In genomic region chr7:30476401-30477145, GRCh38 we compare ENCODE assay signal across 8 cellular contexts. TPM values are rescaled to one million over a fixed set of nuclear protein-coding genes. Genes with fewer than 3 reads are reported as not detected.
DNase-seq lines count a peak whose midpoint lies in the region; ATAC-seq and TF ChIP-seq lines count a peak whose summit lies in the region.

No MANE protein-coding gene starts in this region.

- H3K4me3 Mint-ChIP-seq in activated CD8-positive, alpha-beta T cell treated with anti-CD3 and anti-CD28 coated beads for 36 hours = peak overlapping the region; percentile 34
- H3K4me3 Mint-ChIP-seq in naive B cell = peak overlapping the region in 7 of 8 donors; percentile 46 to 98 (median 93)

- POLR2A ChIA-PET in activated CD8-positive, alpha-beta T cell treated with anti-CD3 and anti-CD28 coated beads for 36 hours (lab: Charles Lee) = interaction anchor here (1.0 to 1.2 kb wide), 2 partner anchors 9 to 11 kb away, joined by 4 to 5 read pairs; no protein-coding TSS in a partner anchor

- H3K36me3 Mint-ChIP-seq in activated CD8-positive, alpha-beta T cell treated with anti-CD3 and anti-CD28 coated beads for 36 hours (ENCODE audit: low read depth) = peaks cover 12% of the 10 kb centered on the region
- H3K36me3 Mint-ChIP-seq in naive B cell = peaks cover 0 to 8% of the 10 kb centered on the region in 2 donors

- CTCF ChIA-PET in activated CD8-positive, alpha-beta T cell treated with anti-CD3 and anti-CD28 coated beads for 36 hours (lab: Charles Lee) = interaction anchor here (1.1 to 1.8 kb wide), 2 partner anchors 146 to 201 kb away, joined by 3 to 4 read pairs; no protein-coding TSS in a partner anchor

- peaks cover 73% of the 10 kb centered on the region for H3K4me1 Mint-ChIP-seq in activated CD8-positive, alpha-beta T cell treated with anti-CD3 and anti-CD28 coated beads for 36 hours (ENCODE audit: low read depth)
- H3K4me1 Mint-ChIP-seq in naive B cell = peaks cover 57 to 82% (median 57%) of the 10 kb centered on the region in 3 donors

- no peaks in the 10 kb centered on the region for H3K9me3 ChIP-seq in tibial artery

- no peaks in the 10 kb centered on the region for H3K9me3 Mint-ChIP-seq in activated CD8-positive, alpha-beta T cell treated with anti-CD3 and anti-CD28 coated beads for 36 hours
- peaks cover 0 to 3% (median 0%) of the 10 kb centered on the region in 7 donors for H3K9me3 Mint-ChIP-seq in naive B cell

- no peak overlapping the region for H3K4me3 ChIP-seq in LNCaP clone FGC (ENCODE audit: low read depth, low read length)
- H3K4me3 ChIP-seq in tibial artery = no peak overlapping the region

- H3K4me1 ChIP-seq in tibial artery = peaks cover 0 to 72% (median 37%) of the 10 kb centered on the region in 4 donors

- peak overlapping the region; percentile 53 for H3K27ac Mint-ChIP-seq in activated CD8-positive, alpha-beta T cell treated with anti-CD3 and anti-CD28 coated beads for 36 hours
- peak overlapping the region in 1 of 6 donors; percentile 40 for H3K27ac Mint-ChIP-seq in naive B cell

- H3K36me3 ChIP-seq in tibial artery = no peaks in the 10 kb centered on the region

- H3K27me3 ChIP-seq in tibial artery = no peaks in the 10 kb centered on the region

- peak overlapping the region in 1 of 2 donors; percentile 8 for H3K27ac ChIP-seq in tibial artery

- intact Hi-C loops in activated CD8-positive, alpha-beta T cell treated with anti-CD3 and anti-CD28 coated beads for 36 hours (cut with micrococcal nuclease) = loop anchor here (10.0 kb wide), 1 partner anchor 192 kb away; the partner anchor contains the start of gene ZNRF2
- intact Hi-C loops in tibial artery (cut with DNase I; ENCODE audit: low total_unique reads) = no loop called here

- no peak for ATAC-seq in activated CD8-positive, alpha-beta T cell treated with anti-CD3 and anti-CD28 coated beads for 36 hours
- ATAC-seq in naive B cell (ENCODE audit: low read depth in 2 of 2) = no peak

- TF ChIP-seq CTCF in LNCaP clone FGC (IDR thresholded peaks at IDR 0.05; ENCODE audit: control insufficient read depth, extremely low read depth, insufficient read depth) (peak; percentile 41), tibial artery (IDR thresholded peaks at IDR 0.05) (no peak)
- no peak for TF ChIP-seq CTCF in activated CD8-positive, alpha-beta T cell treated with anti-CD3 and anti-CD28 coated beads for 36 hours (IDR thresholded peaks at IDR 0.05)

- DNase-seq in COLO668 (lab: John Stamatoyannopoulos, UW; ENCODE audit: unreplicated experiment) (peak; percentile 86), LNCaP clone FGC (ENCODE audit: low read depth) (peak; percentile 85), naive B cell (no peak), anterior cingulate cortex (lab: John Stamatoyannopoulos, UW) (no peak), tibial artery (no peak), GM19240 (ENCODE audit: insufficient read length, low spot score) (no peak), A172 (ENCODE audit: low spot score) (no peak)
- no peak for DNase-seq in activated CD8-positive, alpha-beta T cell treated with anti-CD3 and anti-CD28 coated beads for 36 hours

- H3K27me3 Mint-ChIP-seq in activated CD8-positive, alpha-beta T cell treated with anti-CD3 and anti-CD28 coated beads for 36 hours = no peaks in the 10 kb centered on the region
- no peaks in the 10 kb centered on the region for H3K27me3 Mint-ChIP-seq in naive B cell

RNA-seq across cellular contexts. Expression of gene NOD1, which starts 2.0 kb away (rescaled TPM):
- 10 to 100 TPM; 11.5 to 12.5 TPM for total RNA-seq in activated CD8-positive, alpha-beta T cell treated with anti-CD3 and anti-CD28 coated beads for 36 hours
- polyA plus RNA-seq in naive B cell (ENCODE audit: low read depth in 6 of 6) = 10 to 100 TPM in 2 of 6 donors, 1 to 10 TPM in 4; 7.0 to 16.8 (median 8.6) TPM
- total RNA-seq in A172 (2014; rRNA removed; shearing (Covaris generic)) = 5.2 and 5.3 TPM in 2 replicates

RNA-seq across cellular contexts. Expression of gene GGCT, which starts 28.1 kb away (rescaled TPM):
- 10 to 100 TPM; 78.6 to 78.7 TPM for total RNA-seq in activated CD8-positive, alpha-beta T cell treated with anti-CD3 and anti-CD28 coated beads for 36 hours
- 10 to 100 TPM; 12.1 to 36.0 (median 28.8) TPM for polyA plus RNA-seq in naive B cell (ENCODE audit: low read depth in 6 of 6)
- 121 and 147 TPM in 2 replicates for total RNA-seq in A172 (2014; rRNA removed; shearing (Covaris generic))

Comparison
In these comparisons a context has a peak if more than half of its experiments do, and no peak if none do; other contexts are left out.
1. DNase-seq: peak in COLO668 (single experiment) and LNCaP clone FGC (single experiment); none in activated CD8-positive, alpha-beta T cell treated with anti-CD3 and anti-CD28 coated beads for 36 hours (single experiment), naive B cell (single experiment), anterior cingulate cortex (0 of 58), tibial artery (0 of 2), GM19240 (single experiment) and A172 (single experiment).